In the genomic region with DNA sequence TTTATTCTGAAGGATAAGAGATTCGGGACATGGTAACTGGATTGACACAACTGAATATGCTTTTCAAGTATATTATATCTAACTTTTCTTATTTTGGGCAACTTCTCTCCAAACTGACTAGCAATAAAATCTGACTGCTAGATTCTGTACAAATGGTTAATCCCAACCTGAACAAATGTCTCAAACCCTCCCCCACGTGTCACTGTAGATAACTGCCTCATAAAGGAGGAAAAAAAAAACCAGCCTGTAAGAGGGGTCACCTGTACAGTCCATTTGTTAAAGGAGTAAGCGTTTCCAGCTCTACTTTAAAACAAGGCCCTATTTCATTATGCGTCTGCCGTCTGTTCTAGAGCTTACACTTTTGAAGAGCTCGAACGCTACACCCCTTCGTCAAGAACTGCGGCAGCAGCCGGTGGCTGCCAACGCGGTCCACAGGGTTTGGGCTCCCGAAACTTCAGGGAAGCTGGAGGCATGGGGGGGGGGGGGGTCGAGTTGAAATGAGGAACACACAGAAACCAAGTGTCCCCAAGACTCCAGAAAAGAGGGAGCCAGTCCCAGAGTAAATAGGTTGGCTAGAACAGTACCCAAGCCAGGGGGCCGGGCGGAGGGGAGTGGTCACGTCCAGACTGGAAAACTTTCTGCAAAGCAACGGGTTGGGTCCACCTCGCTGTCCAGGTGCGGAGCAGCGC, we compare ENCODE assay signal across 8 cellular contexts.
A peak's percentile ranks its signal among the peaks of the same experiment; 100 is the strongest.
DNase-seq lines count a peak whose midpoint lies in the region; ATAC-seq and TF ChIP-seq lines count a peak whose summit lies in the region.

No MANE protein-coding gene starts in this region.

- peak; percentile 17 for DNase-seq in stimulated activated CD8-positive, alpha-beta memory T cell treated with anti-CD3 and anti-CD28 coated beads, Interleukin-12 subunit alpha, Interleukin-12 subunit beta, amount 100 ng/mL, for 1 hour (ENCODE audit: low read depth)
- DNase-seq in stimulated activated CD8-positive, alpha-beta memory T cell treated with anti-CD3 and anti-CD28 coated beads, Interleukin-4, amount 100 ng/mL, for 48 hours, result no peak
- DNase-seq in NCI-H2227 treated with DMSO at 0.1 percent for 48 hours (lab: John Stamatoyannopoulos, UW), result peak; percentile 75
- no peak for DNase-seq in cardiac fibroblast (ENCODE audit: low read depth in 2 of 2)
- DNase-seq in left kidney (ENCODE audit: low read depth, low spot score), result peak; percentile 87
- DNase-seq in substantia nigra (lab: John Stamatoyannopoulos, UW), result peak in 12 of 49 donors; percentile 48 to 74 (median 60)
- no peak for DNase-seq in GM20000 (ENCODE audit: low spot score)

- peak overlapping the region; percentile 68 for H3K27ac ChIP-seq in substantia nigra (ENCODE audit: low read depth, low read length, poor library complexity, severe bottlenecking)

- no peak for TF ChIP-seq CTCF in cardiac fibroblast (IDR thresholded peaks at IDR 0.05; ENCODE audit: low read depth, low read length)
- TF ChIP-seq CTCF in GM20000 (IDR thresholded peaks at IDR 0.05; ENCODE audit: extremely low read depth, missing control alignments), result no peak

- ATAC-seq in HG02970 (IDR thresholded peaks at IDR 0.05; ENCODE audit: low FRiP score, unreplicated experiment), result peak; percentile 49

- H3K4me3 ChIP-seq in cardiac fibroblast (replicated peaks in 1 of 2; ENCODE audit: low read depth in 2 of 2, low read length in 2 of 2), result peak overlapping the region; percentile 91 to 96

Comparison
In these comparisons a context has a peak if more than half of its experiments do, and no peak if none do; other contexts are left out.
1. DNase-seq: peak in stimulated activated CD8-positive, alpha-beta memory T cell treated with anti-CD3 and anti-CD28 coated beads, Interleukin-12 subunit alpha, Interleukin-12 subunit beta, amount 100 ng/mL, for 1 hour (single experiment), NCI-H2227 treated with DMSO at 0.1 percent for 48 hours (single experiment) and left kidney (single experiment); none in stimulated activated CD8-positive, alpha-beta memory T cell treated with anti-CD3 and anti-CD28 coated beads, Interleukin-4, amount 100 ng/mL, for 48 hours (single experiment), cardiac fibroblast (0 of 2) and GM20000 (single experiment).